In genomic region chr15:33160581-33161165, GRCh38 we compare ENCODE assay signal across 1 cellular context.
TF ChIP-seq lines count a peak whose summit lies in the region.

No MANE protein-coding gene starts in this region.

TF ChIP-seq in SK-N-SH, 30 proteins besides CTCF, POLR2A, EP300 and RAD21 (continued from another document):
- TF ChIP-seq IRF3 (IDR thresholded peaks at IDR 0.05; ENCODE audit: low read depth, low read length) (no peak), TCF12 (IDR thresholded peaks at IDR 0.05) (peak; percentile 100), FOSL2 (IDR thresholded peaks at IDR 0.05; ENCODE audit: borderline replicate concordance, low read depth) (peak; percentile 52; the same call in 1 of the 2 replicates), GABPA (IDR thresholded peaks at IDR 0.05; ENCODE audit: low read depth) (no peak), SMC3 (IDR thresholded peaks at IDR 0.05; ENCODE audit: low read depth, low read length) (peak; percentile 15; the same call in 1 of the 2 replicates), NRF1 (IDR thresholded peaks at IDR 0.05; ENCODE audit: low read depth, low read length) (no peak), EZH2phosphoT487 (IDR thresholded peaks at IDR 0.05; ENCODE audit: borderline replicate concordance, low read depth) (no peak), POLR2AphosphoS5 (IDR thresholded peaks at IDR 0.05; ENCODE audit: low read depth, low read length) (peak; percentile 95), ZBTB33 (IDR thresholded peaks at IDR 0.05; ENCODE audit: borderline replicate concordance, low read depth) (peak; percentile 72), FOXM1 (IDR thresholded peaks at IDR 0.05; ENCODE audit: low read depth) (peak; percentile 99), CHD2 (IDR thresholded peaks at IDR 0.05; ENCODE audit: low read length, partially characterized antibody) (peak; percentile 77), SIN3A (IDR thresholded peaks at IDR 0.05; ENCODE audit: borderline replicate concordance, low read depth, low read length) (peak; percentile 92; the same call in 1 of the 2 replicates), RCOR1 (IDR thresholded peaks at IDR 0.05; ENCODE audit: low read length) (peak; percentile 91), FOXJ3 (CRISPR knock-in tag; IDR thresholded peaks at IDR 0.05) (0 out of 2 replicates have a peak, but pooled peaks have one; percentile 80), ELF1 (IDR thresholded peaks at IDR 0.05) (peak; percentile 11; the same call in 1 of the 2 replicates), USF1 (IDR thresholded peaks at IDR 0.05; ENCODE audit: borderline replicate concordance, low read depth) (no peak)
